10 cellular contexts compared by ENCODE assay signal in the genomic region with DNA sequence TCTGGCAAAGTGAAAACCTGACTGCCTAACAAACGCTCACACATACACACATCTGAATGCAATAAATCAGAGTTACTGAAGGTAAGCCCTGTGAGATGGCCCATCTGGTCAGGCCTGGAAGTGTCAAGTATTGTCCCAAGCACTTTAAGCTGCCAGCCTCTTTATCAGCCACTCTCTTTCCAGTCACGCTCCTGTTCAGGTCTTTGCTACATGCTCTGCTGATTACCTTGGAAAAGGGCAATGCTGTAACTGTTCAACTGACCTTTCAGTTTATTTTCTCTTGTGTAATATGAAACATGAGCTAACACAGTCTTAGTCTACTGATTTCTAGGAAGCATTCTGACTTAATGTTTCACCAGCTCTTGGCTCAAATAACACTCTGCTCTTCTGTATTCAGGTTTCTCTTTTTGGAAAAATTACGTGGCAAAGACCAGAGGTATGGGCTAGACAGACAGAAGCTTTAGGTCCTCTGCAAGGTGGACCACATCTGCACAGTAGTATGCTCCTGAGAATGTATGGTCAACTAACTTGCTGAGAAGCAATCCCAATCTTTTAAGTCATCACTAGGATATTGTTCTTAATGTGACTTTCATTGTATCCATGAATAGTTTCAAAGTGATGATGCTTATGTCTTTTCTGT. TPM values are rescaled to one million over a fixed set of nuclear protein-coding genes. Genes with fewer than 3 reads are reported as not detected.
DNase-seq lines count a peak whose midpoint lies in the region; ATAC-seq and TF ChIP-seq lines count a peak whose summit lies in the region.
"Had no signal": no experiment of that assay in that cellular context is flagged by ENCODE, and none has a peak within 500 bp of the region (broad histone marks: within the 10 kb centered on the region; RNA-seq: fewer than 3 reads in every experiment).

No MANE protein-coding gene starts in this region.

- peak overlapping the region; percentile 32 for H3K4me3 ChIP-seq in epithelial cell of proximal tubule (ENCODE audit: low read depth, low read length)
- H3K4me3 ChIP-seq: neural progenitor cell had no signal

- H3K27me3 Mint-ChIP-seq in Calu3 (ENCODE audit: unreplicated experiment), result no peaks in the 10 kb centered on the region

- peak; percentile 36 for DNase-seq in Calu3
- DNase-seq in NCI-H2107 (lab: John Stamatoyannopoulos, UW), result peak; percentile 54
- DNase-seq in epithelial cell of proximal tubule (ENCODE audit: low read depth), result peak; percentile 94
- DNase-seq in myocyte (ENCODE audit: low read depth), result peak; percentile 27
- no peak for DNase-seq in epidermal melanocyte (ENCODE audit: insufficient read length, low spot score)
- no peak for DNase-seq in stimulated activated naive CD4-positive, alpha-beta T cell (lab: John Stamatoyannopoulos, UW)
- no peak for DNase-seq in mesenteric fat pad (ENCODE audit: low spot score)
- DNase-seq: DMS79 had no signal

- intact Hi-C loops in Calu3 (cut with micrococcal nuclease; ENCODE audit: unreplicated experiment), result loop anchor here (5.0 kb wide), 1 partner anchor 50 kb away; no protein-coding TSS in a partner anchor

- CTCF ChIA-PET in Calu3 (lab: Charles Lee), result interaction anchor here (0.5 to 1.5 kb wide), 4 partner anchors 12 to 252 kb away, joined by 3 to 4 read pairs (median 4); partner anchors contain the start of gene GBE1

- H3K36me3 Mint-ChIP-seq in Calu3 (ENCODE audit: insufficient read depth, unreplicated experiment), result no peaks in the 10 kb centered on the region
- H3K36me3 Mint-ChIP-seq: neural progenitor cell had no signal

- no peak overlapping the region for H3K4me3 Mint-ChIP-seq in Calu3 (ENCODE audit: low read depth, unreplicated experiment)
- H3K4me3 Mint-ChIP-seq: neural progenitor cell had no signal

- ATAC-seq in HG03108 (IDR thresholded peaks at IDR 0.05; ENCODE audit: unreplicated experiment), result no peak

- peak overlapping the region; percentile 63 for H3K27ac Mint-ChIP-seq in Calu3 (ENCODE audit: unreplicated experiment)
- H3K27ac Mint-ChIP-seq: neural progenitor cell had no signal

- TF ChIP-seq CTCF in Calu3 (IDR thresholded peaks at IDR 0.05; ENCODE audit: unreplicated experiment), result no peak
- no peak for TF ChIP-seq CTCF in epithelial cell of proximal tubule (conservative IDR thresholded peaks at IDR 0.05; ENCODE audit: low read depth, low read length)

- BruUV-seq in Calu3 (replicated peaks; lab: Mats Ljungman, UMichigan), result no TSS peak

- H3K9me3 Mint-ChIP-seq in Calu3 (ENCODE audit: low read depth, unreplicated experiment), result no peaks in the 10 kb centered on the region
- H3K9me3 Mint-ChIP-seq: neural progenitor cell had no signal

- no peaks in the 10 kb centered on the region for H3K4me1 Mint-ChIP-seq in Calu3 (ENCODE audit: low read depth, unreplicated experiment)

RNA-seq across cellular contexts. Expression of gene GBE1, which starts 44.5 kb away (rescaled TPM):
- total RNA-seq in Calu3 (2022), result 10.8 and 12.7 TPM in 2 replicates
- total RNA-seq in epithelial cell of proximal tubule, result 28.4 and 41.9 TPM in 2 replicates
- 92.1 and 96.4 TPM in 2 replicates for total RNA-seq in myocyte
- polyA plus RNA-seq in myocyte (2012), result 67.2 TPM
- 152 TPM for total RNA-seq in mesenteric fat pad

Comparison
In these comparisons a context has a peak if more than half of its experiments do, and no peak if none do; other contexts are left out.
1. DNase-seq: peak in Calu3 (single experiment), NCI-H2107 (single experiment), epithelial cell of proximal tubule (single experiment) and myocyte (single experiment); none in epidermal melanocyte (single experiment), stimulated activated naive CD4-positive, alpha-beta T cell (0 of 6) and mesenteric fat pad (single experiment).